ENCODE assay signal across 32 cellular contexts in genomic region chr7:154855366-154855765, GRCh38.
"Had no signal": no experiment of that assay in that cellular context is flagged by ENCODE, and none has a peak within 500 bp of the region (broad histone marks: within the 10 kb centered on the region; RNA-seq: fewer than 3 reads in every experiment).

No MANE protein-coding gene starts in this region.

- H3K4me3 ChIP-seq: adrenal gland, ascending aorta, body of pancreas, breast epithelium, cardiac muscle cell had no signal

- H3K36me3 ChIP-seq: adrenal gland, ascending aorta, brain microvascular endothelial cell, breast epithelium, cardiac muscle cell had no signal

- ATAC-seq: activated naive CD4-positive, alpha-beta T cell treated with anti-CD3 and anti-CD28 coated beads, Interleukin-2, amount 50 U/mL, for 72 hours; activated naive CD8-positive, alpha-beta T cell treated with anti-CD3 and anti-CD28 coated beads, Interleukin-2, amount 50 U/mL, for 24 hours; activated T-cell treated with anti-CD3 and anti-CD28 coated beads, Interleukin-2, amount 50 U/mL, for 4 hours; activated T-cell treated with anti-CD3 and anti-CD28 coated beads, Interleukin-2, amount 50 U/mL, for 72 hours; activated T-helper 17 cell treated with anti-CD3 and anti-CD28 coated beads, Interleukin-2, amount 50 U/mL, for 72 hours; body of pancreas had no signal

- H3K4me1 ChIP-seq: adrenal gland, ascending aorta, body of pancreas, breast epithelium had no signal

- H3K9me3 ChIP-seq: adrenal gland, ascending aorta had no signal

- H3K27ac ChIP-seq: adrenal gland, ascending aorta, body of pancreas, brain microvascular endothelial cell, breast epithelium, cardiac muscle cell had no signal

- DNase-seq: activated effector memory CD4-positive, alpha-beta T cell treated with anti-CD3 and anti-CD28 coated beads, Interleukin-2, amount 50 U/mL, for 16 hours; activated effector memory CD4-positive, alpha-beta T cell treated with Interleukin-2 at 50 U/mL for 16 hours; activated gamma-delta T cell; activated gamma-delta T cell treated with Interleukin-2 at 50 U/mL for 16 hours; activated naive CD4-positive, alpha-beta T cell; activated naive CD4-positive, alpha-beta T cell treated with anti-CD3 and anti-CD28 coated beads for 36 hours; activated naive CD4-positive, alpha-beta T cell treated with anti-CD3 and anti-CD28 coated beads, Interleukin-2, amount 10 ng/mL, durations not matched to agents 7 days and 5 days; activated naive CD4-positive, alpha-beta T cell treated with anti-CD3 and anti-CD28 coated beads, Interleukin-2, amount 50 U/mL, for 16 hours; activated naive CD4-positive, alpha-beta T cell treated with Interleukin-2 at 50 U/mL for 16 hours; activated naive CD8-positive, alpha-beta T cell treated with anti-CD3 and anti-CD28 coated beads for 36 hours; activated naive CD8-positive, alpha-beta T cell treated with anti-CD3 and anti-CD28 coated beads, Interleukin-2, amount 10 ng/mL, durations not matched to agents 7 days and 5 days; activated naive CD8-positive, alpha-beta T cell treated with anti-CD3 and anti-CD28 coated beads, Interleukin-2, amount 50 U/mL, for 24 hours; activated T-cell treated with anti-CD3 and anti-CD28 coated beads, Interleukin-2, amount 50 U/mL, for 1 hour; activated T-cell treated with anti-CD3 and anti-CD28 coated beads, Interleukin-2, amount 50 U/mL, for 24 hours; activated T-cell treated with anti-CD3 and anti-CD28 coated beads, Interleukin-2, amount 50 U/mL, for 4 hours; activated T-cell treated with anti-CD3 and anti-CD28 coated beads, Interleukin-2, amount 50 U/mL, for 48 hours; activated T-cell treated with anti-CD3 and anti-CD28 coated beads, Interleukin-2, amount 50 U/mL, for 72 hours; adrenal gland; amniotic stem cell; amygdala; anterior cingulate cortex; aorta; body of pancreas; brain microvascular endothelial cell; caudate nucleus; central memory CD4-positive, alpha-beta T cell; cerebellar nuclear complex had no signal

- H3K27me3 ChIP-seq: adrenal gland, ascending aorta, body of pancreas, brain microvascular endothelial cell, breast epithelium, cardiac muscle cell had no signal
